In the genomic region with DNA sequence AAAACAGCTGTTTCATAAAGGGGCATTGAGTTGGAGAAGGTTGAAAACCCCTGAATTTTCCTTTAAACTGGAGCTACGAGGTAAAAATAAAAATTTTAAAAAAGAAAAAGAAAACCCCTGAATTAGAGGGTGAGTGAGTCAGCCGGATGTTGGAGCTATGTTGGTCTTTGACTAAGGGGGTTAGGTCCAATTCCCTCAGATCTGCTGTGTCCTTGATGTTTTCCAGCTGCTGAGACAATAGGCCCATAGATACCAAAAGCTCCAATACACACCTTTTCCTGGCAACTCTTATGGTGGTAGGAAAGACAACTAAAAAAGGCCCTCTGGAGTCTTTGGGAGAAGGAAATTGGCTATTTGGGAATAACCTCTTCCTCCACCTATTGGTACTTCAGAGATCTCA, we compare ENCODE assay signal across 1 cellular context.
A peak's percentile ranks its signal among the peaks of the same experiment; 100 is the strongest.
TF ChIP-seq lines count a peak whose summit lies in the region.

No MANE protein-coding gene starts in this region.

TF ChIP-seq in HepG2, 621 proteins besides CTCF, POLR2A, EP300 and RAD21 (continued from another document and continues in another):
- TF ChIP-seq, protein P1, sequence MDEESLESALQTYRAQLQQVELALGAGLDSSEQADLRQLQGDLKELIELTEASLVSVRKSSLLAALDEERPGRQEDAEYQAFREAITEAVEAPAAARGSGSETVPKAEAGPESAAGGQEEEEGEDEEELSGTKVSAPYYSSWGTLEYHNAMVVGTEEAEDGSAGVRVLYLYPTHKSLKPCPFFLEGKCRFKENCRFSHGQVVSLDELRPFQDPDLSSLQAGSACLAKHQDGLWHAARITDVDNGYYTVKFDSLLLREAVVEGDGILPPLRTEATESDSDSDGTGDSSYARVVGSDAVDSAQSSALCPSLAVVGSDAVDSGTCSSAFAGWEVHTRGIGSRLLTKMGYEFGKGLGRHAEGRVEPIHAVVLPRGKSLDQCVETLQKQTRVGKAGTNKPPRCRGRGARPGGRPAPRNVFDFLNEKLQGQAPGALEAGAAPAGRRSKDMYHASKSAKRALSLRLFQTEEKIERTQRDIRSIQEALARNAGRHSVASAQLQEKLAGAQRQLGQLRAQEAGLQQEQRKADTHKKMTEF (CRISPR knock-in tag; IDR thresholded peaks at IDR 0.05), result peak; percentile 38; the same call in 1 of the 2 replicates
- TF ChIP-seq MED13 (CRISPR knock-in tag; IDR thresholded peaks at IDR 0.05) (no peak), ZNF792 (CRISPR knock-in tag; IDR thresholded peaks at IDR 0.05) (0 out of 2 replicates have a peak, but pooled peaks have one; percentile 37), NFIC (IDR thresholded peaks at IDR 0.05; ENCODE audit: low read length) (peak; percentile 66; the same call in 1 of the 2 replicates), ZNF7 (CRISPR knock-in tag; IDR thresholded peaks at IDR 0.05) (peak; percentile 39; the same call in 1 of the 2 replicates), SOX13 (IDR thresholded peaks at IDR 0.05) (peak; percentile 54), SOX13 (CRISPR knock-in tag; conservative IDR thresholded peaks at IDR 0.05 in 1 of 2, IDR thresholded peaks at IDR 0.05 in 1 of 2) (peak in 1 of 2 experiments; percentile 92; a peak in 2 of 4 replicates), GABPA (IDR thresholded peaks at IDR 0.05; ENCODE audit: low read depth, low read length) (no peak), GABPA (CRISPR knock-in tag; IDR thresholded peaks at IDR 0.05; ENCODE audit: low read depth) (peak; percentile 40), SAP130 (CRISPR knock-in tag; IDR thresholded peaks at IDR 0.05; ENCODE audit: low read depth) (peak; percentile 33; the same call in 1 of the 2 replicates), ZNF264 (CRISPR knock-in tag; IDR thresholded peaks at IDR 0.05) (peak; percentile 46; the same call in 1 of the 2 replicates), ISL2 (CRISPR knock-in tag; IDR thresholded peaks at IDR 0.05) (peak; percentile 25), ZFX (CRISPR knock-in tag; IDR thresholded peaks at IDR 0.05; ENCODE audit: low read depth) (no peak; the same call in 1 of the 2 replicates), ETV6 (CRISPR knock-in tag; conservative IDR thresholded peaks at IDR 0.05) (no peak), ZKSCAN8 (CRISPR knock-in tag; IDR thresholded peaks at IDR 0.05; ENCODE audit: borderline replicate concordance) (0 out of 2 replicates have a peak, but pooled peaks have one; percentile 27), FOXA3 (CRISPR knock-in tag; IDR thresholded peaks at IDR 0.05) (peak; percentile 58), SOX6 (IDR thresholded peaks at IDR 0.05) (no peak), SOX6 (CRISPR knock-in tag; IDR thresholded peaks at IDR 0.05) (peak; percentile 91), MED1 (CRISPR knock-in tag; IDR thresholded peaks at IDR 0.05) (peak; percentile 68; the same call in 1 of the 2 replicates), TBX2 (CRISPR knock-in tag; IDR thresholded peaks at IDR 0.05; ENCODE audit: borderline replicate concordance) (peak; percentile 48; the same call in 1 of the 2 replicates), HNF4G (IDR thresholded peaks at IDR 0.05; ENCODE audit: borderline replicate concordance, low read depth, low read length) (peak; percentile 57; the same call in 1 of the 2 replicates), HNF4G (CRISPR knock-in tag; IDR thresholded peaks at IDR 0.05; ENCODE audit: borderline replicate concordance, low read depth) (no peak), ZNF382 (CRISPR knock-in tag; IDR thresholded peaks at IDR 0.05; ENCODE audit: borderline replicate concordance) (no peak), SIX1 (CRISPR knock-in tag; IDR thresholded peaks at IDR 0.05; ENCODE audit: borderline replicate concordance) (peak; percentile 14; the same call in 1 of the 2 replicates), RXRB (CRISPR knock-in tag; IDR thresholded peaks at IDR 0.05; ENCODE audit: borderline replicate concordance) (peak; percentile 48; the same call in 1 of the 2 replicates), ZNF331 (CRISPR knock-in tag; IDR thresholded peaks at IDR 0.05) (0 out of 2 replicates have a peak, but pooled peaks have one; percentile 28), GATAD2A (CRISPR knock-in tag; IDR thresholded peaks at IDR 0.05) (peak; percentile 74), MAFF (IDR thresholded peaks at IDR 0.05; ENCODE audit: low read depth, low read length) (no peak), ZNF780A (CRISPR knock-in tag; IDR thresholded peaks at IDR 0.05) (no peak), KAT8 (CRISPR knock-in tag; IDR thresholded peaks at IDR 0.05) (0 out of 2 replicates have a peak, but pooled peaks have one; percentile 17), ZNF782 (CRISPR knock-in tag; IDR thresholded peaks at IDR 0.05; ENCODE audit: borderline replicate concordance) (no peak)
- TF ChIP-seq, protein P2, sequence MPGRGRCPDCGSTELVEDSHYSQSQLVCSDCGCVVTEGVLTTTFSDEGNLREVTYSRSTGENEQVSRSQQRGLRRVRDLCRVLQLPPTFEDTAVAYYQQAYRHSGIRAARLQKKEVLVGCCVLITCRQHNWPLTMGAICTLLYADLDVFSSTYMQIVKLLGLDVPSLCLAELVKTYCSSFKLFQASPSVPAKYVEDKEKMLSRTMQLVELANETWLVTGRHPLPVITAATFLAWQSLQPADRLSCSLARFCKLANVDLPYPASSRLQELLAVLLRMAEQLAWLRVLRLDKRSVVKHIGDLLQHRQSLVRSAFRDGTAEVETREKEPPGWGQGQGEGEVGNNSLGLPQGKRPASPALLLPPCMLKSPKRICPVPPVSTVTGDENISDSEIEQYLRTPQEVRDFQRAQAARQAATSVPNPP (CRISPR knock-in tag; IDR thresholded peaks at IDR 0.05), result no peak
- TF ChIP-seq, protein P3, sequence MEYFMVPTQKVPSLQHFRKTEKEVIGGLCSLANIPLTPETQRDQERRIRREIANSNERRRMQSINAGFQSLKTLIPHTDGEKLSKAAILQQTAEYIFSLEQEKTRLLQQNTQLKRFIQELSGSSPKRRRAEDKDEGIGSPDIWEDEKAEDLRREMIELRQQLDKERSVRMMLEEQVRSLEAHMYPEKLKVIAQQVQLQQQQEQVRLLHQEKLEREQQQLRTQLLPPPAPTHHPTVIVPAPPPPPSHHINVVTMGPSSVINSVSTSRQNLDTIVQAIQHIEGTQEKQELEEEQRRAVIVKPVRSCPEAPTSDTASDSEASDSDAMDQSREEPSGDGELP (IDR thresholded peaks at IDR 0.05; ENCODE audit: borderline replicate concordance, low read depth), result peak; percentile 76; the same call in 1 of the 2 replicates
- TF ChIP-seq, protein P4, sequence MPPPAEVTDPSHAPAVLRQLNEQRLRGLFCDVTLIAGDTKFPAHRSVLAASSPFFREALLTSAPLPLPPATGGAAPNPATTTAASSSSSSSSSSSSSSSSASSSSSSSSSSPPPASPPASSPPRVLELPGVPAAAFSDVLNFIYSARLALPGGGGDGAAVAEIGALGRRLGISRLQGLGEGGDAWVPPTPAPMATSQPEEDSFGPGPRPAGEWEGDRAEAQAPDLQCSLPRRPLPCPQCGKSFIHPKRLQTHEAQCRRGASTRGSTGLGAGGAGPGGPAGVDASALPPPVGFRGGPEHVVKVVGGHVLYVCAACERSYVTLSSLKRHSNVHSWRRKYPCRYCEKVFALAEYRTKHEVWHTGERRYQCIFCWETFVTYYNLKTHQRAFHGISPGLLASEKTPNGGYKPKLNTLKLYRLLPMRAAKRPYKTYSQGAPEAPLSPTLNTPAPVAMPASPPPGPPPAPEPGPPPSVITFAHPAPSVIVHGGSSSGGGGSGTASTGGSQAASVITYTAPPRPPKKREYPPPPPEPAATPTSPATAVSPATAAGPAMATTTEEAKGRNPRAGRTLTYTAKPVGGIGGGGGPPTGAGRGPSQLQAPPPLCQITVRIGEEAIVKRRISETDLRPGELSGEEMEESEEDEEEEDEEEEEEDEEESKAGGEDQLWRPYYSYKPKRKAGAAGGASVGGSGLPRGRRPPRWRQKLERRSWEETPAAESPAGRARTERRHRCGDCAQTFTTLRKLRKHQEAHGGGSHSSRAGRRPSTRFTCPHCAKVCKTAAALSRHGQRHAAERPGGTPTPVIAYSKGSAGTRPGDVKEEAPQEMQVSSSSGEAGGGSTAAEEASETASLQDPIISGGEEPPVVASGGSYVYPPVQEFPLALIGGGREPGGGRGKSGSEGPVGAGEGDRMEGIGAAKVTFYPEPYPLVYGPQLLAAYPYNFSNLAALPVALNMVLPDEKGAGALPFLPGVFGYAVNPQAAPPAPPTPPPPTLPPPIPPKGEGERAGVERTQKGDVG (CRISPR knock-in tag; IDR thresholded peaks at IDR 0.05; ENCODE audit: borderline replicate concordance), result no peak
- TF ChIP-seq, protein P5, sequence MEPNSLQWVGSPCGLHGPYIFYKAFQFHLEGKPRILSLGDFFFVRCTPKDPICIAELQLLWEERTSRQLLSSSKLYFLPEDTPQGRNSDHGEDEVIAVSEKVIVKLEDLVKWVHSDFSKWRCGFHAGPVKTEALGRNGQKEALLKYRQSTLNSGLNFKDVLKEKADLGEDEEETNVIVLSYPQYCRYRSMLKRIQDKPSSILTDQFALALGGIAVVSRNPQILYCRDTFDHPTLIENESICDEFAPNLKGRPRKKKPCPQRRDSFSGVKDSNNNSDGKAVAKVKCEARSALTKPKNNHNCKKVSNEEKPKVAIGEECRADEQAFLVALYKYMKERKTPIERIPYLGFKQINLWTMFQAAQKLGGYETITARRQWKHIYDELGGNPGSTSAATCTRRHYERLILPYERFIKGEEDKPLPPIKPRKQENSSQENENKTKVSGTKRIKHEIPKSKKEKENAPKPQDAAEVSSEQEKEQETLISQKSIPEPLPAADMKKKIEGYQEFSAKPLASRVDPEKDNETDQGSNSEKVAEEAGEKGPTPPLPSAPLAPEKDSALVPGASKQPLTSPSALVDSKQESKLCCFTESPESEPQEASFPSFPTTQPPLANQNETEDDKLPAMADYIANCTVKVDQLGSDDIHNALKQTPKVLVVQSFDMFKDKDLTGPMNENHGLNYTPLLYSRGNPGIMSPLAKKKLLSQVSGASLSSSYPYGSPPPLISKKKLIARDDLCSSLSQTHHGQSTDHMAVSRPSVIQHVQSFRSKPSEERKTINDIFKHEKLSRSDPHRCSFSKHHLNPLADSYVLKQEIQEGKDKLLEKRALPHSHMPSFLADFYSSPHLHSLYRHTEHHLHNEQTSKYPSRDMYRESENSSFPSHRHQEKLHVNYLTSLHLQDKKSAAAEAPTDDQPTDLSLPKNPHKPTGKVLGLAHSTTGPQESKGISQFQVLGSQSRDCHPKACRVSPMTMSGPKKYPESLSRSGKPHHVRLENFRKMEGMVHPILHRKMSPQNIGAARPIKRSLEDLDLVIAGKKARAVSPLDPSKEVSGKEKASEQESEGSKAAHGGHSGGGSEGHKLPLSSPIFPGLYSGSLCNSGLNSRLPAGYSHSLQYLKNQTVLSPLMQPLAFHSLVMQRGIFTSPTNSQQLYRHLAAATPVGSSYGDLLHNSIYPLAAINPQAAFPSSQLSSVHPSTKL (CRISPR knock-in tag; IDR thresholded peaks at IDR 0.05), result peak; percentile 74
- TF ChIP-seq, protein P6, sequence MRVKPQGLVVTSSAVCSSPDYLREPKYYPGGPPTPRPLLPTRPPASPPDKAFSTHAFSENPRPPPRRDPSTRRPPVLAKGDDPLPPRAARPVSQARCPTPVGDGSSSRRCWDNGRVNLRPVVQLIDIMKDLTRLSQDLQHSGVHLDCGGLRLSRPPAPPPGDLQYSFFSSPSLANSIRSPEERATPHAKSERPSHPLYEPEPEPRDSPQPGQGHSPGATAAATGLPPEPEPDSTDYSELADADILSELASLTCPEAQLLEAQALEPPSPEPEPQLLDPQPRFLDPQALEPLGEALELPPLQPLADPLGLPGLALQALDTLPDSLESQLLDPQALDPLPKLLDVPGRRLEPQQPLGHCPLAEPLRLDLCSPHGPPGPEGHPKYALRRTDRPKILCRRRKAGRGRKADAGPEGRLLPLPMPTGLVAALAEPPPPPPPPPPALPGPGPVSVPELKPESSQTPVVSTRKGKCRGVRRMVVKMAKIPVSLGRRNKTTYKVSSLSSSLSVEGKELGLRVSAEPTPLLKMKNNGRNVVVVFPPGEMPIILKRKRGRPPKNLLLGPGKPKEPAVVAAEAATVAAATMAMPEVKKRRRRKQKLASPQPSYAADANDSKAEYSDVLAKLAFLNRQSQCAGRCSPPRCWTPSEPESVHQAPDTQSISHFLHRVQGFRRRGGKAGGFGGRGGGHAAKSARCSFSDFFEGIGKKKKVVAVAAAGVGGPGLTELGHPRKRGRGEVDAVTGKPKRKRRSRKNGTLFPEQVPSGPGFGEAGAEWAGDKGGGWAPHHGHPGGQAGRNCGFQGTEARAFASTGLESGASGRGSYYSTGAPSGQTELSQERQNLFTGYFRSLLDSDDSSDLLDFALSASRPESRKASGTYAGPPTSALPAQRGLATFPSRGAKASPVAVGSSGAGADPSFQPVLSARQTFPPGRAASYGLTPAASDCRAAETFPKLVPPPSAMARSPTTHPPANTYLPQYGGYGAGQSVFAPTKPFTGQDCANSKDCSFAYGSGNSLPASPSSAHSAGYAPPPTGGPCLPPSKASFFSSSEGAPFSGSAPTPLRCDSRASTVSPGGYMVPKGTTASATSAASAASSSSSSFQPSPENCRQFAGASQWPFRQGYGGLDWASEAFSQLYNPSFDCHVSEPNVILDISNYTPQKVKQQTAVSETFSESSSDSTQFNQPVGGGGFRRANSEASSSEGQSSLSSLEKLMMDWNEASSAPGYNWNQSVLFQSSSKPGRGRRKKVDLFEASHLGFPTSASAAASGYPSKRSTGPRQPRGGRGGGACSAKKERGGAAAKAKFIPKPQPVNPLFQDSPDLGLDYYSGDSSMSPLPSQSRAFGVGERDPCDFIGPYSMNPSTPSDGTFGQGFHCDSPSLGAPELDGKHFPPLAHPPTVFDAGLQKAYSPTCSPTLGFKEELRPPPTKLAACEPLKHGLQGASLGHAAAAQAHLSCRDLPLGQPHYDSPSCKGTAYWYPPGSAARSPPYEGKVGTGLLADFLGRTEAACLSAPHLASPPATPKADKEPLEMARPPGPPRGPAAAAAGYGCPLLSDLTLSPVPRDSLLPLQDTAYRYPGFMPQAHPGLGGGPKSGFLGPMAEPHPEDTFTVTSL (CRISPR knock-in tag; IDR thresholded peaks at IDR 0.05; ENCODE audit: borderline replicate concordance), result peak; percentile 92
- TF ChIP-seq, protein P7, sequence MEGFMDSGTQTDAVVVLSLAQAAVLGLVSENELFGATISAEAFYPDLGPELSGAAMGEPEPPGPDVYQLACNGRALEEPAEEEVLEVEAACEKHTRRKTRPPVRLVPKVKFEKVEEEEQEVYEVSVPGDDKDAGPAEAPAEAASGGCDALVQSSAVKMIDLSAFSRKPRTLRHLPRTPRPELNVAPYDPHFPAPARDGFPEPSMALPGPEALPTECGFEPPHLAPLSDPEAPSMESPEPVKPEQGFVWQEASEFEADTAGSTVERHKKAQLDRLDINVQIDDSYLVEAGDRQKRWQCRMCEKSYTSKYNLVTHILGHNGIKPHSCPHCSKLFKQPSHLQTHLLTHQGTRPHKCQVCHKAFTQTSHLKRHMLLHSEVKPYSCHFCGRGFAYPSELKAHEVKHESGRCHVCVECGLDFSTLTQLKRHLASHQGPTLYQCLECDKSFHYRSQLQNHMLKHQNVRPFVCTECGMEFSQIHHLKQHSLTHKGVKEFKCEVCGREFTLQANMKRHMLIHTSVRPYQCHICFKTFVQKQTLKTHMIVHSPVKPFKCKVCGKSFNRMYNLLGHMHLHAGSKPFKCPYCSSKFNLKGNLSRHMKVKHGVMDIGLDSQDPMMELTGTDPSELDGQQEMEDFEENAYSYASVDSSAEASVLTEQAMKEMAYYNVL (CRISPR knock-in tag; IDR thresholded peaks at IDR 0.05; ENCODE audit: borderline replicate concordance), result peak; percentile 61; the same call in 1 of the 2 replicates
